33 cellular contexts compared by ENCODE assay signal in the genomic region with DNA sequence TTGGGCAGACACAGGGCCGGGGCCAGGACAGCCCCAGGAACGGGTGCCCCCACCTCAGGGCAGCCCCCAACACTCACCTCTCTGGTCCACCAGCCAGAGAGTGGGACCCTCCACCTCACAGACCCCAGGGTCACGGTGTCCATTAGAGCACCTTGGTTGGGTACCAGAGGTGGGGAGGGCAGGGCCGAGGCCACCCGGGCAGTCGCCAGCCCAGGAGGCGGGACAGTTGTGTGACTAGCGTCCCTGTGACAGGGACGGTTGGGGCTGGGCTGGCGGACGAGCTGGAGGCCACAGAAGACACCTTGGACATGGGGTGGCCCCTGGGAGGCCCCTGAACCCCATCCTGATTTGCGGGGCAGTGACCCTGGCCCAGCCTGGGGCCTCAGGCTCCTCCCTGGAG. TPM values are rescaled to one million over a fixed set of nuclear protein-coding genes. Genes with fewer than 3 reads are reported as not detected.
"Had no signal": no experiment of that assay in that cellular context is flagged by ENCODE, and none has a peak within 500 bp of the region (broad histone marks: within the 10 kb centered on the region; RNA-seq: fewer than 3 reads in every experiment).

No MANE protein-coding gene starts in this region.

- ATAC-seq: activated CD4-positive, alpha-beta T cell treated with anti-CD3 and anti-CD28 coated beads for 36 hours; activated CD4-positive, CD25-positive, alpha-beta regulatory T cell treated with anti-CD3 and anti-CD28 coated beads, Interleukin-2, amount 50 U/mL, for 24 hours; activated CD8-positive, alpha-beta memory T cell treated with anti-CD3 and anti-CD28 coated beads, Interleukin-2, amount 10 ng/mL, durations not matched to agents 7 days and 5 days; activated CD8-positive, alpha-beta T cell treated with anti-CD3 and anti-CD28 coated beads, Interleukin-2, amount 10 ng/mL, durations not matched to agents 7 days and 5 days; activated naive CD8-positive, alpha-beta T cell treated with anti-CD3 and anti-CD28 coated beads, Interleukin-2, amount 50 U/mL, for 24 hours; WTC11 had no signal

- H3K27ac ChIP-seq: ascending aorta, cardiac muscle cell had no signal

- H3K9me3 ChIP-seq: ascending aorta had no signal

- H3K4me3 ChIP-seq: ascending aorta, cardiac muscle cell had no signal

- H3K36me3 ChIP-seq: ascending aorta, cardiac muscle cell had no signal

- DNase-seq: activated CD4-positive, alpha-beta memory T cell treated with anti-CD3 and anti-CD28 coated beads, Interleukin-2, amount 10 ng/mL, durations not matched to agents 7 days and 5 days; activated CD4-positive, alpha-beta T cell treated with anti-CD3 and anti-CD28 coated beads for 1 hour; activated CD4-positive, alpha-beta T cell treated with anti-CD3 and anti-CD28 coated beads for 36 hours; activated CD4-positive, alpha-beta T cell treated with anti-CD3 and anti-CD28 coated beads for 48 hours; activated CD4-positive, alpha-beta T cell treated with anti-CD3 and anti-CD28 coated beads, Interleukin-2, amount 10 ng/mL, durations not matched to agents 7 days and 5 days; activated CD4-positive, alpha-beta T cell treated with anti-CD3 and anti-CD28 coated beads, Interleukin-2, amount 50 U/mL, for 48 hours; activated CD4-positive, CD25-positive, alpha-beta regulatory T cell; activated CD8-positive, alpha-beta memory T cell treated with anti-CD3 and anti-CD28 coated beads for 24 hours; activated CD8-positive, alpha-beta memory T cell treated with anti-CD3 and anti-CD28 coated beads, Interleukin-2, amount 10 ng/mL, durations not matched to agents 7 days and 5 days; activated CD8-positive, alpha-beta memory T cell treated with anti-CD3 and anti-CD28 coated beads, Interleukin-2, amount 50 U/mL, for 48 hours; activated CD8-positive, alpha-beta T cell treated with anti-CD3 and anti-CD28 coated beads, Interleukin-2, amount 10 ng/mL, durations not matched to agents 7 days and 5 days; activated effector memory CD4-positive, alpha-beta T cell treated with Interleukin-2 at 50 U/mL for 16 hours; activated gamma-delta T cell; activated naive CD4-positive, alpha-beta T cell treated with anti-CD3 and anti-CD28 coated beads, Interleukin-2, amount 10 ng/mL, durations not matched to agents 7 days and 5 days; activated naive CD4-positive, alpha-beta T cell treated with Interleukin-2 at 50 U/mL for 16 hours; activated naive CD8-positive, alpha-beta T cell treated with anti-CD3 and anti-CD28 coated beads, Interleukin-2, amount 10 ng/mL, durations not matched to agents 7 days and 5 days; activated naive CD8-positive, alpha-beta T cell treated with anti-CD3 and anti-CD28 coated beads, Interleukin-2, amount 50 U/mL, for 24 hours; activated T-cell treated with anti-CD3 and anti-CD28 coated beads, Interleukin-2, amount 50 U/mL, for 24 hours; activated T-cell treated with anti-CD3 and anti-CD28 coated beads, Interleukin-2, amount 50 U/mL, for 48 hours; amygdala; anterior cingulate cortex; caudate nucleus; cerebellar nuclear complex; T-helper 2 cell; T-helper 9 cell had no signal

RNA-seq across cellular contexts. Expression of a gene that starts 11.7 kb away (rescaled TPM):
- total RNA-seq: activated CD4-positive, alpha-beta memory T cell treated with anti-CD3 and anti-CD28 coated beads, Interleukin-2, amount 10 ng/mL, durations not matched to agents 7 days and 5 days; activated CD4-positive, alpha-beta T cell treated with anti-CD3 and anti-CD28 coated beads for 36 hours; activated CD4-positive, alpha-beta T cell treated with anti-CD3 and anti-CD28 coated beads, Interleukin-2, amount 10 ng/mL, durations not matched to agents 7 days and 5 days; activated CD8-positive, alpha-beta memory T cell treated with anti-CD3 and anti-CD28 coated beads, Interleukin-2, amount 10 ng/mL, durations not matched to agents 7 days and 5 days; activated CD8-positive, alpha-beta T cell treated with anti-CD3 and anti-CD28 coated beads, Interleukin-2, amount 10 ng/mL, durations not matched to agents 7 days and 5 days; activated naive CD8-positive, alpha-beta T cell treated with anti-CD3 and anti-CD28 coated beads, Interleukin-2, amount 10 ng/mL, durations not matched to agents 7 days and 5 days; activated T-helper 2 cell treated with anti-CD3 and anti-CD28 coated beads, Interferon-gamma antibody, Interleukin-2, Interleukin-4, amounts not matched to agents 10 μg/mL and 5 μg/mL and 100 μg/mL, durations not matched to agents 14 hours and 24 hours and 36 hours; ascending aorta; bronchial epithelial cell; chondrocyte had no signal
- polyA plus RNA-seq: adipose tissue, cardiac muscle cell had no signal

RNA-seq across cellular contexts. Expression of a gene that starts 35.2 kb away (rescaled TPM):
- total RNA-seq: activated CD4-positive, alpha-beta memory T cell treated with anti-CD3 and anti-CD28 coated beads, Interleukin-2, amount 10 ng/mL, durations not matched to agents 7 days and 5 days; activated CD4-positive, alpha-beta T cell treated with anti-CD3 and anti-CD28 coated beads for 36 hours; activated CD4-positive, alpha-beta T cell treated with anti-CD3 and anti-CD28 coated beads, Interleukin-2, amount 10 ng/mL, durations not matched to agents 7 days and 5 days; activated CD8-positive, alpha-beta memory T cell treated with anti-CD3 and anti-CD28 coated beads, Interleukin-2, amount 10 ng/mL, durations not matched to agents 7 days and 5 days; activated CD8-positive, alpha-beta T cell treated with anti-CD3 and anti-CD28 coated beads, Interleukin-2, amount 10 ng/mL, durations not matched to agents 7 days and 5 days; activated naive CD8-positive, alpha-beta T cell treated with anti-CD3 and anti-CD28 coated beads, Interleukin-2, amount 10 ng/mL, durations not matched to agents 7 days and 5 days; activated T-helper 2 cell treated with anti-CD3 and anti-CD28 coated beads, Interferon-gamma antibody, Interleukin-2, Interleukin-4, amounts not matched to agents 10 μg/mL and 5 μg/mL and 100 μg/mL, durations not matched to agents 14 hours and 24 hours and 36 hours; ascending aorta; bronchial epithelial cell; cardiac muscle cell; chondrocyte had no signal
- polyA plus RNA-seq: cardiac muscle cell had no signal

RNA-seq across cellular contexts. Expression of a gene that starts 45.2 kb away (rescaled TPM):
- total RNA-seq: bronchial epithelial cell had no signal
